ENCODE assay signal across 22 cellular contexts in genomic region chrX:2751291-2751690, GRCh38. TPM values are rescaled to one million over a fixed set of nuclear protein-coding genes. Genes with fewer than 3 reads are reported as not detected.
"Had no signal": no experiment of that assay in that cellular context is flagged by ENCODE, and none has a peak within 500 bp of the region (broad histone marks: within the 10 kb centered on the region; RNA-seq: fewer than 3 reads in every experiment).

No MANE protein-coding gene starts in this region.

- H3K27me3 Mint-ChIP-seq: activated CD4-positive, alpha-beta memory T cell treated with anti-CD3 and anti-CD28 coated beads for 36 hours; activated CD4-positive, alpha-beta T cell treated with anti-CD3 and anti-CD28 coated beads for 36 hours had no signal

- H2AFZ ChIP-seq: parathyroid adenoma had no signal

- H3K27me3 ChIP-seq: neutrophil, tibial nerve had no signal

- H3K9ac ChIP-seq: parathyroid adenoma had no signal

- H3K4me3 Mint-ChIP-seq: activated CD4-positive, alpha-beta memory T cell treated with anti-CD3 and anti-CD28 coated beads for 36 hours; activated CD4-positive, alpha-beta T cell treated with anti-CD3 and anti-CD28 coated beads for 36 hours; activated T-helper 1 cell treated with anti-CD3 and anti-CD28 coated beads, Interleukin-12 subunit alpha, Interleukin-12 subunit beta, Interleukin-2, Interleukin-4 antibody, amounts not matched to agents 30 ng/mL and 10 ng/mL and 1 ng/mL, durations not matched to agents 14 hours and 24 hours and 36 hours; memory B cell; natural killer cell; WTC11 had no signal

- H3K79me2 ChIP-seq: parathyroid adenoma had no signal

- H3K36me3 Mint-ChIP-seq: activated CD4-positive, alpha-beta memory T cell treated with anti-CD3 and anti-CD28 coated beads for 36 hours; activated naive CD4-positive, alpha-beta T cell treated with anti-CD3 and anti-CD28 coated beads, Interleukin-2, amount 50 U/mL, for 72 hours; memory B cell; natural killer cell had no signal

- ATAC-seq: activated CD4-positive, alpha-beta T cell treated with anti-CD3 and anti-CD28 coated beads for 36 hours; natural killer cell; WTC11 had no signal

- H3K9me3 ChIP-seq: neutrophil, tibial nerve had no signal

- H3K27ac Mint-ChIP-seq: activated CD4-positive, alpha-beta memory T cell treated with anti-CD3 and anti-CD28 coated beads for 36 hours; activated CD4-positive, alpha-beta T cell treated with anti-CD3 and anti-CD28 coated beads for 36 hours; activated naive CD4-positive, alpha-beta T cell treated with anti-CD3 and anti-CD28 coated beads, Interleukin-2, amount 50 U/mL, for 72 hours; activated T-helper 1 cell treated with anti-CD3 and anti-CD28 coated beads, Interleukin-12 subunit alpha, Interleukin-12 subunit beta, Interleukin-2, Interleukin-4 antibody, amounts not matched to agents 30 ng/mL and 10 ng/mL and 1 ng/mL, durations not matched to agents 14 hours and 24 hours and 36 hours; memory B cell; natural killer cell; WTC11 had no signal

- H3K4me1 ChIP-seq: parathyroid adenoma, tibial nerve had no signal

- DNase-seq: activated CD4-positive, alpha-beta memory T cell treated with anti-CD3 and anti-CD28 coated beads for 36 hours; activated CD4-positive, alpha-beta T cell treated with anti-CD3 and anti-CD28 coated beads for 36 hours; activated gamma-delta T cell treated with Interleukin-2 at 50 U/mL for 16 hours; activated T-cell treated with anti-CD3 and anti-CD28 coated beads for 4 hours; cerebellar nuclear complex; cortex of kidney; effector CD8-positive, alpha-beta T cell; natural killer cell; stimulated activated CD4-positive, alpha-beta T cell treated with anti-CD3 and anti-CD28 coated beads, Interleukin-1b, Interleukin-23, amount 100 ng/mL, for 48 hours; stimulated activated CD8-positive, alpha-beta memory T cell treated with anti-CD3 and anti-CD28 coated beads, Interleukin-4, amount 100 ng/mL, for 48 hours; stimulated activated naive CD4-positive, alpha-beta T cell treated with Interleukin-2 at 50 U/mL for 16 hours; substantia nigra; SW 1271 had no signal

- H3K9me3 Mint-ChIP-seq: activated CD4-positive, alpha-beta memory T cell treated with anti-CD3 and anti-CD28 coated beads for 36 hours; activated naive CD4-positive, alpha-beta T cell treated with anti-CD3 and anti-CD28 coated beads, Interleukin-2, amount 50 U/mL, for 72 hours; activated T-helper 1 cell treated with anti-CD3 and anti-CD28 coated beads, Interleukin-12 subunit alpha, Interleukin-12 subunit beta, Interleukin-2, Interleukin-4 antibody, amounts not matched to agents 30 ng/mL and 10 ng/mL and 1 ng/mL, durations not matched to agents 14 hours and 24 hours and 36 hours; memory B cell; natural killer cell had no signal

- H3K27ac ChIP-seq: neutrophil, parathyroid adenoma, tibial nerve had no signal

- H3K4me1 Mint-ChIP-seq: activated CD4-positive, alpha-beta T cell treated with anti-CD3 and anti-CD28 coated beads for 36 hours had no signal

- H3K36me3 ChIP-seq: neutrophil, tibial nerve had no signal

RNA-seq across cellular contexts. Expression of gene XG, which starts 0.5 kb away (rescaled TPM):
- total RNA-seq: activated CD4-positive, alpha-beta memory T cell treated with anti-CD3 and anti-CD28 coated beads for 36 hours; activated CD4-positive, alpha-beta T cell treated with anti-CD3 and anti-CD28 coated beads for 36 hours; epithelial cell of proximal tubule; T-helper 2 cell treated with Interferon-gamma antibody and Interleukin-4, amounts not matched to agents 100 ng/mL and 5 ng/mL, for 36 hours had no signal
